ENCODE assay signal across 15 cellular contexts in genomic region chr12:109723311-109723791, GRCh38. TPM values are rescaled to one million over a fixed set of nuclear protein-coding genes. Genes with fewer than 3 reads are reported as not detected.
DNase-seq lines count a peak whose midpoint lies in the region; ATAC-seq and TF ChIP-seq lines count a peak whose summit lies in the region.
"Had no signal": no experiment of that assay in that cellular context is flagged by ENCODE, and none has a peak within 500 bp of the region (broad histone marks: within the 10 kb centered on the region; RNA-seq: fewer than 3 reads in every experiment).

No MANE protein-coding gene starts in this region.

- H3K4me1 ChIP-seq in gastroesophageal sphincter, result peaks cover 0 to 71% (median 10%) of the 10 kb centered on the region in 3 donors
- H3K4me1 ChIP-seq in mucosa of descending colon (ENCODE audit: low read depth), result peaks cover 2% of the 10 kb centered on the region
- peaks cover 16 to 36% (median 23%) of the 10 kb centered on the region in 4 donors for H3K4me1 ChIP-seq in transverse colon
- no peaks in the 10 kb centered on the region for H3K4me1 ChIP-seq in colonic mucosa
- H3K4me1 ChIP-seq: upper lobe of right lung had no signal

- H3K27me3 Mint-ChIP-seq in stimulated activated naive CD8-positive, alpha-beta T cell treated with anti-CD3 and anti-CD28 coated beads, Interleukin-15, amount 100 ng/mL, for 72 hours, result peaks cover 15% of the 10 kb centered on the region

- H3K4me3 Mint-ChIP-seq in stimulated activated naive CD8-positive, alpha-beta T cell treated with anti-CD3 and anti-CD28 coated beads, Interleukin-15, amount 100 ng/mL, for 72 hours, result no peak overlapping the region
- H3K4me3 Mint-ChIP-seq: activated T-helper 17 cell treated with anti-CD3 and anti-CD28 coated beads, Interleukin-2, amount 50 U/mL, for 72 hours had no signal

- peak; percentile 78 for ATAC-seq in gastroesophageal sphincter
- peak; percentile 42 for ATAC-seq in mucosa of descending colon
- ATAC-seq in stimulated activated naive CD8-positive, alpha-beta T cell treated with anti-CD3 and anti-CD28 coated beads, Interleukin-15, amount 100 ng/mL, for 72 hours, result no peak
- no peak for ATAC-seq in GM19324 (IDR thresholded peaks at IDR 0.05; ENCODE audit: low FRiP score, unreplicated experiment)
- ATAC-seq: activated T-helper 17 cell treated with anti-CD3 and anti-CD28 coated beads, Interleukin-2, amount 50 U/mL, for 72 hours; upper lobe of right lung had no signal

- peak; percentile 45 to 74 for DNase-seq in NCI-H2081 (lab: John Stamatoyannopoulos, UW)
- no peak for DNase-seq in NCI-H2081 treated with DMSO at 0.1 percent for 48 hours (lab: John Stamatoyannopoulos, UW)
- peak in 2 of 3 donors; percentile 57 to 59 for DNase-seq in mucosa of descending colon
- peak; percentile 67 for DNase-seq in transverse colon
- no peak for DNase-seq in colonic mucosa
- no peak for DNase-seq in stimulated activated naive CD8-positive, alpha-beta T cell treated with anti-CD3 and anti-CD28 coated beads, Interleukin-15, amount 100 ng/mL, for 72 hours
- DNase-seq: activated CD4-positive, alpha-beta T cell treated with anti-CD3 and anti-CD28 coated beads, Interleukin-2, amount 50 U/mL, for 1 hour; erythroblast; stimulated activated CD4-positive, alpha-beta T cell treated with anti-CD3 and anti-CD28 coated beads, Interleukin-12 subunit alpha, Interleukin-12 subunit beta, amount 100 ng/mL, for 4 hours; upper lobe of right lung had no signal

- no peak overlapping the region for H3K9ac ChIP-seq in colonic mucosa (ENCODE audit: low read depth in 2 of 2, low read length in 2 of 2)

- in situ Hi-C loops in transverse colon (cut with MboI; ENCODE audit: low pct_ligation_motif_present in 1 of 4, low pct_unique_long_range_greater_than_20kb in 1 of 4, low sequenced_read_pairs in 3 of 4), result no loop called here

- H3K9me3 Mint-ChIP-seq in stimulated activated naive CD8-positive, alpha-beta T cell treated with anti-CD3 and anti-CD28 coated beads, Interleukin-15, amount 100 ng/mL, for 72 hours, result no peaks in the 10 kb centered on the region
- H3K9me3 Mint-ChIP-seq: activated T-helper 17 cell treated with anti-CD3 and anti-CD28 coated beads, Interleukin-2, amount 50 U/mL, for 72 hours had no signal

- TF ChIP-seq POLR2A in gastroesophageal sphincter (IDR thresholded peaks at IDR 0.05) (no peak), transverse colon (IDR thresholded peaks at IDR 0.05) (no peak)

- H3K4me3 ChIP-seq in gastroesophageal sphincter, result no peak overlapping the region
- no peak overlapping the region for H3K4me3 ChIP-seq in mucosa of descending colon
- no peak overlapping the region for H3K4me3 ChIP-seq in transverse colon
- no peak overlapping the region for H3K4me3 ChIP-seq in colonic mucosa
- H3K4me3 ChIP-seq: cardiac muscle cell, upper lobe of right lung had no signal

- no peak overlapping the region for H3K27ac Mint-ChIP-seq in stimulated activated naive CD8-positive, alpha-beta T cell treated with anti-CD3 and anti-CD28 coated beads, Interleukin-15, amount 100 ng/mL, for 72 hours
- H3K27ac Mint-ChIP-seq: activated T-helper 17 cell treated with anti-CD3 and anti-CD28 coated beads, Interleukin-2, amount 50 U/mL, for 72 hours had no signal

- H3K36me3 ChIP-seq in gastroesophageal sphincter (no peaks in the 10 kb centered on the region), mucosa of descending colon (ENCODE audit: low read depth) (no peaks in the 10 kb centered on the region), transverse colon (no peaks in the 10 kb centered on the region), colonic mucosa (no peaks in the 10 kb centered on the region)
- H3K36me3 ChIP-seq: cardiac muscle cell, upper lobe of right lung had no signal

- H3K9me3 ChIP-seq in gastroesophageal sphincter (no peaks in the 10 kb centered on the region), mucosa of descending colon (no peaks in the 10 kb centered on the region), transverse colon (no peaks in the 10 kb centered on the region), colonic mucosa (no peaks in the 10 kb centered on the region)
- H3K9me3 ChIP-seq: upper lobe of right lung had no signal

- peak overlapping the region in 3 of 4 donors; percentile 24 to 70 (median 46) for H3K27ac ChIP-seq in gastroesophageal sphincter
- peak overlapping the region in 2 of 4 donors; percentile 8 to 55 for H3K27ac ChIP-seq in transverse colon
- H3K27ac ChIP-seq in colonic mucosa, result no peak overlapping the region
- H3K27ac ChIP-seq: 22Rv1, upper lobe of right lung had no signal

- peaks cover 6% of the 10 kb centered on the region for H3K27me3 ChIP-seq in gastroesophageal sphincter
- H3K27me3 ChIP-seq in transverse colon, result peaks cover 5% of the 10 kb centered on the region
- no peaks in the 10 kb centered on the region for H3K27me3 ChIP-seq in colonic mucosa
- H3K27me3 ChIP-seq: cardiac muscle cell had no signal

- WGBS in gastroesophageal sphincter (ENCODE audit: low coverage in 1 of 2), 2 donors, result 58% methylated on average over 2 of the region's 11 CpGs; no CpG with 5 or more reads in 1 of the 2 donors
- 56% methylated on average over 11 of the region's 11 CpGs; no CpG with 5 or more reads in 1 of the 2 donors for WGBS in transverse colon (ENCODE audit: low coverage in 1 of 2), 2 donors

- TF ChIP-seq CTCF in gastroesophageal sphincter (IDR thresholded peaks at IDR 0.05) (no peak), mucosa of descending colon (IDR thresholded peaks at IDR 0.05) (no peak), transverse colon (IDR thresholded peaks at IDR 0.05) (no peak), colonic mucosa (IDR thresholded peaks at IDR 0.05) (no peak)

- TF ChIP-seq EP300 in gastroesophageal sphincter (IDR thresholded peaks at IDR 0.05), result no peak
- TF ChIP-seq EP300 in transverse colon (IDR thresholded peaks at IDR 0.05; ENCODE audit: low read depth), result no peak

- intact Hi-C loops in mucosa of descending colon (cut with DNase I, micrococcal nuclease) (no loop called here), transverse colon (cut with DNase I; ENCODE audit: low total_unique reads) (no loop called here), colonic mucosa (cut with DNase I) (no loop called here)

- peaks cover 9% of the 10 kb centered on the region for H3K4me1 Mint-ChIP-seq in stimulated activated naive CD8-positive, alpha-beta T cell treated with anti-CD3 and anti-CD28 coated beads, Interleukin-15, amount 100 ng/mL, for 72 hours
- H3K4me1 Mint-ChIP-seq: activated T-helper 17 cell treated with anti-CD3 and anti-CD28 coated beads, Interleukin-2, amount 50 U/mL, for 72 hours had no signal

RNA-seq across cellular contexts. Expression of gene FAM222A, which starts 9.7 kb away (rescaled TPM):
- 1 to 10 TPM in 2 of 4 donors, under 1 TPM in 2; 0.54 to 3.7 (median 0.92) TPM for total RNA-seq in gastroesophageal sphincter
- total RNA-seq in mucosa of descending colon, result 1 to 10 TPM; 1.7 to 4.4 (median 3.5) TPM
- total RNA-seq in transverse colon, result 1 to 10 TPM; 1.4 to 3.0 (median 1.8) TPM
- total RNA-seq in colonic mucosa, result 1 to 10 TPM; 3.9 to 5.5 TPM

Comparison
In these comparisons a context has a peak if more than half of its experiments do, and no peak if none do; other contexts are left out.
1. DNase-seq: peak in NCI-H2081 (2 of 2), mucosa of descending colon (2 of 3) and transverse colon (single experiment); none in NCI-H2081 treated with DMSO at 0.1 percent for 48 hours (single experiment), colonic mucosa (single experiment) and stimulated activated naive CD8-positive, alpha-beta T cell treated with anti-CD3 and anti-CD28 coated beads, Interleukin-15, amount 100 ng/mL, for 72 hours (0 of 2).
2. ATAC-seq: peak in gastroesophageal sphincter (single experiment) and mucosa of descending colon (single experiment); none in stimulated activated naive CD8-positive, alpha-beta T cell treated with anti-CD3 and anti-CD28 coated beads, Interleukin-15, amount 100 ng/mL, for 72 hours (single experiment) and GM19324 (single experiment).